Comparison of ENCODE assay signal across 8 cellular contexts in genomic region chr17:75270966-75271232, GRCh38. TPM values are rescaled to one million over a fixed set of nuclear protein-coding genes. Genes with fewer than 3 reads are reported as not detected.
DNase-seq lines count a peak whose midpoint lies in the region; ATAC-seq lines count a peak whose summit lies in the region.

Gene MIF4GD, minus strand, starts transcription at chr17:75271231. Its CDS starts 1,036 bp downstream, at chr17:75270195.

- CTCF ChIA-PET in activated CD4-positive, alpha-beta memory T cell treated with anti-CD3 and anti-CD28 coated beads for 36 hours (lab: Charles Lee), result interaction anchor here (0.6 to 6.8 kb wide), 42 partner anchors 10 to 483 kb away, joined by 3 to 106 read pairs (median 5); partner anchors contain the start of genes ARMC7, CDR2L, GGA3 and GRB2

- H3K4me1 Mint-ChIP-seq in activated T-cell treated with anti-CD3 and anti-CD28 coated beads, Interleukin-2, amount 50 U/mL, for 72 hours (ENCODE audit: low read depth), result peaks cover 36% of the 10 kb centered on the region
- peaks cover 31% of the 10 kb centered on the region for H3K4me1 Mint-ChIP-seq in activated CD4-positive, alpha-beta memory T cell treated with anti-CD3 and anti-CD28 coated beads for 36 hours (ENCODE audit: low read depth)

- H3K27me3 Mint-ChIP-seq in activated T-cell treated with anti-CD3 and anti-CD28 coated beads, Interleukin-2, amount 50 U/mL, for 72 hours (ENCODE audit: low read depth), result no peaks in the 10 kb centered on the region
- H3K27me3 Mint-ChIP-seq in activated CD4-positive, alpha-beta memory T cell treated with anti-CD3 and anti-CD28 coated beads for 36 hours, result no peaks in the 10 kb centered on the region

- no peaks in the 10 kb centered on the region for H3K9me3 Mint-ChIP-seq in activated T-cell treated with anti-CD3 and anti-CD28 coated beads, Interleukin-2, amount 50 U/mL, for 72 hours
- H3K9me3 Mint-ChIP-seq in activated CD4-positive, alpha-beta memory T cell treated with anti-CD3 and anti-CD28 coated beads for 36 hours, result no peaks in the 10 kb centered on the region

- peak in 1 of 2 donors; percentile 45 for ATAC-seq in activated T-cell treated with anti-CD3 and anti-CD28 coated beads, Interleukin-2, amount 50 U/mL, for 72 hours (replicated peaks in 1 of 2)
- no peak for ATAC-seq in Right ventricle myocardium inferior
- ATAC-seq in GM21528 (IDR thresholded peaks at IDR 0.05; ENCODE audit: low FRiP score, unreplicated experiment), result no peak

- H3K27ac Mint-ChIP-seq in activated T-cell treated with anti-CD3 and anti-CD28 coated beads, Interleukin-2, amount 50 U/mL, for 72 hours, result peak within 1 kb of the TSS; percentile 80
- peak within 1 kb of the TSS; percentile 80 for H3K27ac Mint-ChIP-seq in activated CD4-positive, alpha-beta memory T cell treated with anti-CD3 and anti-CD28 coated beads for 36 hours

- POLR2A ChIA-PET in activated CD4-positive, alpha-beta memory T cell treated with anti-CD3 and anti-CD28 coated beads for 36 hours (lab: Charles Lee), result interaction anchor here (0.7 to 3.8 kb wide), 15 partner anchors 10 to 245 kb away, joined by 3 to 80 read pairs (median 5); partner anchors contain the start of genes GGA3, GRB2, JPT1 and MRPS7

- no peak for DNase-seq in activated T-cell treated with anti-CD3 and anti-CD28 coated beads, Interleukin-2, amount 50 U/mL, for 72 hours
- DNase-seq in activated T-cell treated with anti-CD3 and anti-CD28 coated beads for 4 hours (no peak), Right ventricle myocardium inferior (ENCODE audit: missing footprints) (no peak), pulmonary artery endothelial cell (ENCODE audit: low read depth, low spot score) (no peak), NCI-H524 treated with DMSO at 0.1 percent for 48 hours (lab: John Stamatoyannopoulos, UW) (no peak)
- DNase-seq in activated CD4-positive, alpha-beta memory T cell treated with anti-CD3 and anti-CD28 coated beads for 36 hours, result no peak
- DNase-seq in activated effector memory CD4-positive, alpha-beta T cell treated with anti-CD3 and anti-CD28 coated beads, Interleukin-2, amount 50 U/mL, for 16 hours, result no peak

- H3K4me3 Mint-ChIP-seq in activated T-cell treated with anti-CD3 and anti-CD28 coated beads, Interleukin-2, amount 50 U/mL, for 72 hours, result peak within 1 kb of the TSS; percentile 89 to 95
- H3K4me3 Mint-ChIP-seq in activated CD4-positive, alpha-beta memory T cell treated with anti-CD3 and anti-CD28 coated beads for 36 hours, result peak within 1 kb of the TSS; percentile 83

- intact Hi-C loops in activated CD4-positive, alpha-beta memory T cell treated with anti-CD3 and anti-CD28 coated beads for 36 hours (cut with micrococcal nuclease), result loop anchor here (1.0 to 5.0 kb wide), 4 partner anchors 10 to 246 kb away; partner anchors contain the start of genes CASKIN2, GGA3, MRPS7 and SLC25A19
- intact Hi-C loops in Right ventricle myocardium inferior (cut with DNase I), result loop anchor here (2.0 kb wide), 1 partner anchor 18 kb away; the partner anchor contains the start of gene SLC25A19

- H3K36me3 Mint-ChIP-seq in activated T-cell treated with anti-CD3 and anti-CD28 coated beads, Interleukin-2, amount 50 U/mL, for 72 hours (ENCODE audit: insufficient read depth in 2 of 2), result peaks cover 0 to 10% of the 10 kb centered on the region in 2 donors
- peaks cover 21% of the 10 kb centered on the region for H3K36me3 Mint-ChIP-seq in activated CD4-positive, alpha-beta memory T cell treated with anti-CD3 and anti-CD28 coated beads for 36 hours

RNA-seq across cellular contexts. Expression of gene MIF4GD, which starts in this region (rescaled TPM):
- 10 to 100 TPM; 63.1 to 67.9 TPM for total RNA-seq in activated T-cell treated with anti-CD3 and anti-CD28 coated beads, Interleukin-2, amount 50 U/mL, for 72 hours
- 10 to 100 TPM; 50.2 to 57.2 TPM for total RNA-seq in activated CD4-positive, alpha-beta memory T cell treated with anti-CD3 and anti-CD28 coated beads for 36 hours
- total RNA-seq in Right ventricle myocardium inferior, result 15.1 TPM
- 8.0 and 14.5 TPM in 2 replicates for total RNA-seq in pulmonary artery endothelial cell
